ENCODE assay signal across 23 cellular contexts in genomic region chr6:55568779-55569439, GRCh38. TPM values are rescaled to one million over a fixed set of nuclear protein-coding genes. Genes with fewer than 3 reads are reported as not detected.
A peak's percentile ranks its signal among the peaks of the same experiment; 100 is the strongest.
DNase-seq lines count a peak whose midpoint lies in the region; ATAC-seq, FAIRE-seq and TF ChIP-seq lines count a peak whose summit lies in the region.
"Had no signal": no experiment of that assay in that cellular context is flagged by ENCODE, and none has a peak within 500 bp of the region (broad histone marks: within the 10 kb centered on the region; RNA-seq: fewer than 3 reads in every experiment).

No MANE protein-coding gene starts in this region.

- peak overlapping the region; percentile 61; the same call in 1 of the 2 replicates for H2AFZ ChIP-seq in GM23338

- H3K27me3 Mint-ChIP-seq in GM23338 (ENCODE audit: insufficient read depth, low read depth, poor library complexity) = no peaks in the 10 kb centered on the region
- H3K27me3 Mint-ChIP-seq: activated CD4-positive, alpha-beta memory T cell treated with anti-CD3 and anti-CD28 coated beads, Interleukin-2, amount 10 ng/mL, durations not matched to agents 7 days and 5 days; CD4-positive, CD25-positive, alpha-beta regulatory T cell; dendritic cell treated with granulocyte-macrophage colony-stimulating factor and Interleukin-4, amounts not matched to agents 40 ng/mL and 50 ng/mL, for 4 days; T-helper 17 cell had no signal

- H3K4me3 Mint-ChIP-seq in GM23338 = no peak overlapping the region
- H3K4me3 Mint-ChIP-seq: activated CD4-positive, alpha-beta memory T cell treated with anti-CD3 and anti-CD28 coated beads, Interleukin-2, amount 10 ng/mL, durations not matched to agents 7 days and 5 days; activated T-cell treated with anti-CD3 and anti-CD28 coated beads, Interleukin-2, amount 50 U/mL, for 4 hours; CD4-positive, CD25-positive, alpha-beta regulatory T cell; dendritic cell treated with granulocyte-macrophage colony-stimulating factor and Interleukin-4, amounts not matched to agents 40 ng/mL and 50 ng/mL, for 4 days; neural crest cell; T-helper 17 cell had no signal

- H3K36me3 Mint-ChIP-seq in GM23338 (ENCODE audit: low read depth) = peaks cover 3% of the 10 kb centered on the region; the same call in 2 of the 3 replicates
- H3K36me3 Mint-ChIP-seq: CD4-positive, CD25-positive, alpha-beta regulatory T cell had no signal

- peaks cover 5% of the 10 kb centered on the region; the same call in 2 of the 3 replicates for H3K4me1 Mint-ChIP-seq in GM23338
- H3K4me1 Mint-ChIP-seq: activated CD4-positive, alpha-beta memory T cell treated with anti-CD3 and anti-CD28 coated beads, Interleukin-2, amount 10 ng/mL, durations not matched to agents 7 days and 5 days; CD4-positive, CD25-positive, alpha-beta regulatory T cell; neural crest cell; T-helper 17 cell had no signal

- H3K9me3 ChIP-seq in psoas muscle = no peaks in the 10 kb centered on the region

- H3K27ac ChIP-seq in GM23338 (ENCODE audit: low read depth) (no peak overlapping the region), psoas muscle (no peak overlapping the region)

- H3K4me3 ChIP-seq in GM23338 (no peak overlapping the region), psoas muscle (no peak overlapping the region)

- ATAC-seq in GM23338 (no peak), psoas muscle (peak; percentile 47 to 84 (median 57)), HG03354 (IDR thresholded peaks at IDR 0.05; ENCODE audit: poor library complexity, severe bottlenecking, unreplicated experiment) (no peak)
- ATAC-seq: activated T-cell treated with anti-CD3 and anti-CD28 coated beads, Interleukin-2, amount 50 U/mL, for 4 hours; HCT116; stimulated activated naive CD8-positive, alpha-beta T cell treated with anti-CD3 and anti-CD28 coated beads, Interleukin-15, Interleukin-2, amounts not matched to agents 100 U/mL and 50 U/mL, for 24 hours; T-helper 17 cell had no signal

- H3K9me2 ChIP-seq in GM23338 (ENCODE audit: insufficient read depth) = no peaks in the 10 kb centered on the region; the same call in 1 of the 2 replicates

- H3F3A ChIP-seq in GM23338 (replicated peaks; ENCODE audit: low read depth) = no peaks in the 10 kb centered on the region

- intact Hi-C loops in psoas muscle (cut with DNase I) = no loop called here

- H3K4me2 ChIP-seq in GM23338 = no peak overlapping the region

- FAIRE-seq in endometrium (lab: Jason Lieb, UNC) = peak; percentile 62

- H3K27ac Mint-ChIP-seq in GM23338 = 0 out of 2 replicates have a peak overlapping the region, but pooled peaks have one; percentile 1
- H3K27ac Mint-ChIP-seq: activated CD4-positive, alpha-beta memory T cell treated with anti-CD3 and anti-CD28 coated beads, Interleukin-2, amount 10 ng/mL, durations not matched to agents 7 days and 5 days; CD4-positive, CD25-positive, alpha-beta regulatory T cell; dendritic cell treated with granulocyte-macrophage colony-stimulating factor and Interleukin-4, amounts not matched to agents 40 ng/mL and 50 ng/mL, for 4 days; T-helper 17 cell had no signal

- no peak for TF ChIP-seq CTCF in GM23338 (conservative IDR thresholded peaks at IDR 0.05; ENCODE audit: low read depth in 2 of 2)
- TF ChIP-seq CTCF in psoas muscle (IDR thresholded peaks at IDR 0.05) = no peak

- H4K20me1 ChIP-seq in GM23338 (replicated peaks; ENCODE audit: insufficient read depth) = no peaks in the 10 kb centered on the region

- H3K27me3 ChIP-seq in GM23338 (ENCODE audit: insufficient read depth) (no peaks in the 10 kb centered on the region), psoas muscle (ENCODE audit: insufficient read depth in 3 of 3, low read length in 2 of 3) (no peaks in the 10 kb centered on the region)

- no peaks in the 10 kb centered on the region for H3K79me2 ChIP-seq in GM23338 (replicated peaks; ENCODE audit: insufficient read depth)

- H3K9me3 Mint-ChIP-seq in GM23338 = peaks cover 9% of the 10 kb centered on the region
- H3K9me3 Mint-ChIP-seq: dendritic cell treated with granulocyte-macrophage colony-stimulating factor and Interleukin-4, amounts not matched to agents 40 ng/mL and 50 ng/mL, for 4 days had no signal

- no peak for DNase-seq in GM23338 (ENCODE audit: low spot score)
- DNase-seq in iris pigment epithelial cell (ENCODE audit: low read depth) = peak; percentile 6
- no peak for DNase-seq in psoas muscle
- no peak for DNase-seq in UCSD-AML1 (lab: John Stamatoyannopoulos, UW; ENCODE audit: unreplicated experiment)
- DNase-seq in SW 1271 (lab: John Stamatoyannopoulos, UW) = no peak
- no peak for DNase-seq in DMS53 treated with DMSO at 0.1 percent for 48 hours (lab: John Stamatoyannopoulos, UW; ENCODE audit: unreplicated experiment)
- DNase-seq: activated CD4-positive, alpha-beta memory T cell treated with anti-CD3 and anti-CD28 coated beads, Interleukin-2, amount 10 ng/mL, durations not matched to agents 7 days and 5 days; activated naive CD4-positive, alpha-beta T cell treated with anti-CD3 and anti-CD28 coated beads, Interleukin-2, amount 50 U/mL, for 16 hours; activated T-cell treated with anti-CD3 and anti-CD28 coated beads, Interleukin-2, amount 50 U/mL, for 4 hours; CD4-positive, CD25-positive, alpha-beta regulatory T cell; IMR-90; mesendoderm; MM.1S; NCI-H1694; NCI-H345; SHP77; stimulated activated naive CD8-positive, alpha-beta T cell treated with anti-CD3 and anti-CD28 coated beads, Interleukin-15, Interleukin-2, amounts not matched to agents 100 U/mL and 50 U/mL, for 24 hours; T-helper 17 cell had no signal

- 45 to 56% (median 54%) methylated on average over 1 of the region's 1 CpG for WGBS in psoas muscle, 3 donors

- H3K36me3 ChIP-seq in GM23338 (ENCODE audit: insufficient read depth) = no peaks in the 10 kb centered on the region
- H3K36me3 ChIP-seq in psoas muscle (ENCODE audit: insufficient read depth in 1 of 2, low read depth in 1 of 2) = no peaks in the 10 kb centered on the region

- no peaks in the 10 kb centered on the region for H3K4me1 ChIP-seq in GM23338 (ENCODE audit: insufficient read depth)
- H3K4me1 ChIP-seq in psoas muscle = no peaks in the 10 kb centered on the region

TF ChIP-seq in GM23338, 12 proteins besides CTCF, POLR2A, EP300 and RAD21 (continues in another document):
- TF ChIP-seq ZNF114 (CRISPR knock-in tag; IDR thresholded peaks at IDR 0.05) (no peak), JUNB (IDR thresholded peaks at IDR 0.05; ENCODE audit: unreplicated experiment) (no peak), POLR2AphosphoS5 (IDR thresholded peaks at IDR 0.05; ENCODE audit: low read depth) (no peak), CREB1 (CRISPR knock-in tag; IDR thresholded peaks at IDR 0.05; ENCODE audit: low read depth) (no peak), EZH2phosphoT487 (IDR thresholded peaks at IDR 0.05; ENCODE audit: unreplicated experiment) (no peak)

RNA-seq across cellular contexts. Expression of gene HMGCLL1, which starts 10.1 kb away (rescaled TPM):
- 0.23 and 0.24 TPM in 2 replicates for total RNA-seq in GM23338 (2014; rRNA removed; shearing (Covaris generic))
- polyA plus RNA-seq in GM23338 (2016; fragmentation: Nextera tagmentation; extraction: Ambion mirVana) (0.19 TPM in 1 of 2 replicates, not detected in the other), psoas muscle (under 1 TPM; 0.35 to 0.56 (median 0.52) TPM)
- 1 to 10 TPM in 1 of 4 donors, under 1 TPM in 3; 0.32 to 1.3 (median 0.67) TPM for total RNA-seq in psoas muscle
- total RNA-seq: activated CD4-positive, alpha-beta memory T cell treated with anti-CD3 and anti-CD28 coated beads, Interleukin-2, amount 10 ng/mL, durations not matched to agents 7 days and 5 days; activated T-cell treated with anti-CD3 and anti-CD28 coated beads, Interleukin-2, amount 50 U/mL, for 4 hours; CD4-positive, CD25-positive, alpha-beta regulatory T cell; IMR-90; T-helper 17 cell had no signal
- polyA plus RNA-seq: CD4-positive, CD25-positive, alpha-beta regulatory T cell had no signal

Comparison
In these comparisons a context has a peak if more than half of its experiments do, and no peak if none do; other contexts are left out.
1. ATAC-seq: peak in psoas muscle (4 of 4); none in GM23338 (single experiment) and HG03354 (single experiment).